In the genomic region with DNA sequence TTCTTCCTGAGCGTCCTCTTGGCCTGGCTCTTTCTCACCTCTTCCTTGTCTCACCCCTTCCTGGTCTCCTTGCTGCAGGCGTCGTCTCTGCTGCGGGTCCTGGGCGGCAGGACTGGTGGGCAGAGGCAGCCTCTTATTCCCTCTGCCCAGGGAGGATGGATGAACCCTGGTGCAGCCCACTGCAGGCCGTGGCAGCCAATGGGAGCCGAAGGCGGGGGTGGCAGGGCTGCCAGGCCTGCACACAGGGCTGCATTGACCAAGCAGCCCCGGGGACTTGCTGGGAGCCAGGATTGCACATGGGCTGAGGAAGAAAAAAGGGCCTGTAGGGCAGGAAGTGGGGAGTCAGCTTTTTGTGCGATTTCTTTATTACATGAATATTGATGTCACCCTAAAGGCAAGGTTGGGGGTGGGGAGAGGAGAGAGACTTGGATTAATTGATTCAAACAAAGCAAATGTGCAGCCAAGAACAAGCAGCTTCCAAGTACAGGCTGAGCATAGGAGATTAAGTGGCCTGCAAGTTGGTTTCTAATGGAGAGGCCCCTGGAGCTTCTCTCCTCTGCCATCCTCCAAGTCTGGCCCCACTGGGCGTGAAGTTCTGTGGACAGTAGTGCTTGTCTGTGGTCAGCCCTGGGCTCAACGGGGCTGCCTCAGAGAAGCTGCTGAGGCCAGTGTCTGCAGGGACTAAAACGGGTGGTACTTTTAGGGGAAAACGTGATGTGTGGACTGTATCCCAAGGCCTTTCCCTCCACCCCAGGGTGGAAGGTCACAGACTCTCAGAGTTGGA, we compare ENCODE assay signal across 9 cellular contexts. TPM values are rescaled to one million over a fixed set of nuclear protein-coding genes. Genes with fewer than 3 reads are reported as not detected.
A peak's percentile ranks its signal among the peaks of the same experiment; 100 is the strongest.
DNase-seq lines count a peak whose midpoint lies in the region; ATAC-seq and TF ChIP-seq lines count a peak whose summit lies in the region.
"Had no signal": no experiment of that assay in that cellular context is flagged by ENCODE, and none has a peak within 500 bp of the region (broad histone marks: within the 10 kb centered on the region; RNA-seq: fewer than 3 reads in every experiment).

A gene (minus strand): TSS at position 108 of the 784 bp plus-strand sequence. CDS start 2,667 bp downstream, outside the sequence.

- peaks cover 0 to 6% (median 0%) of the 10 kb centered on the region in 3 donors for H3K36me3 Mint-ChIP-seq in naive thymus-derived CD8-positive, alpha-beta T cell

- H3K36me3 ChIP-seq in BE2C, result no peaks in the 10 kb centered on the region

- peaks cover 37 to 76% (median 60%) of the 10 kb centered on the region in 4 donors for H3K4me1 Mint-ChIP-seq in naive thymus-derived CD8-positive, alpha-beta T cell

- TF ChIP-seq CTCF in BE2C (IDR thresholded peaks at IDR 0.05; ENCODE audit: low read depth, low read length), result no peak
- no peak for TF ChIP-seq CTCF in NB4 (IDR thresholded peaks at IDR 0.05; ENCODE audit: low read depth, low read length)

- H3K9me3 Mint-ChIP-seq in naive thymus-derived CD8-positive, alpha-beta T cell, result peaks cover 0 to 9% (median 0%) of the 10 kb centered on the region in 9 donors

- no peak for TF ChIP-seq POLR2A in NB4 (IDR thresholded peaks at IDR 0.05; ENCODE audit: extremely low read depth, insufficient read length)

- H3K27ac Mint-ChIP-seq in naive thymus-derived CD8-positive, alpha-beta T cell, result peak within 1 kb of the TSS; percentile 82 to 95 (median 93)

- peak within 1 kb of the TSS; percentile 72 to 92 (median 85) for H3K4me3 Mint-ChIP-seq in naive thymus-derived CD8-positive, alpha-beta T cell

- ATAC-seq in naive thymus-derived CD8-positive, alpha-beta T cell, result peak; percentile 32 to 59
- ATAC-seq in HG02981 (IDR thresholded peaks at IDR 0.05; ENCODE audit: unreplicated experiment), result no peak
- ATAC-seq in GM21825 (IDR thresholded peaks at IDR 0.05; ENCODE audit: unreplicated experiment), result no peak

- H3K27me3 Mint-ChIP-seq in naive thymus-derived CD8-positive, alpha-beta T cell, result no peaks in the 10 kb centered on the region

- no peaks in the 10 kb centered on the region for H3K27me3 ChIP-seq in BE2C

- no peaks in the 10 kb centered on the region for H3K9me3 ChIP-seq in BE2C

- DNase-seq in BE2C, result peak; percentile 82
- peak; percentile 95 for DNase-seq in NB4 (ENCODE audit: low read depth)
- DNase-seq in naive thymus-derived CD8-positive, alpha-beta T cell, result peak in 5 of 10 donors; percentile 26 to 64 (median 33)
- DNase-seq in DMS79 treated with DMSO at 0.1 percent for 48 hours (lab: John Stamatoyannopoulos, UW), result no peak
- no peak for DNase-seq in T-helper 9 cell

- H3K4me1 ChIP-seq in BE2C, result peaks cover 13% of the 10 kb centered on the region

- POLR2A ChIA-PET in naive thymus-derived CD8-positive, alpha-beta T cell (lab: Charles Lee), result interaction anchor here (0.9 to 6.8 kb wide), 16 partner anchors 8 to 179 kb away, joined by 3 to 168 read pairs (median 8); a partner anchor contains a TSS

- peak within 1 kb of the TSS; percentile 98 for H3K27ac ChIP-seq in cingulate gyrus (ENCODE audit: low read depth, low read length)

- H3K4me3 ChIP-seq in BE2C (ENCODE audit: low read depth, low read length) (no peak within 1 kb of the TSS), NB4 (ENCODE audit: low read depth, low read length) (peak within 1 kb of the TSS; percentile 41)

RNA-seq across cellular contexts. Expression of the gene that starts here (rescaled TPM):
- 5.4 TPM for polyA plus RNA-seq in BE2C (2012; ENCODE audit: insufficient read depth, insufficient read length, low read depth)
- total RNA-seq in naive thymus-derived CD8-positive, alpha-beta T cell, result 10 to 100 TPM; 73.4 to 73.5 TPM
- 100 to 1,000 TPM in 2 of 3 donors, 10 to 100 TPM in 1; 92.4 to 271 (median 227) TPM for polyA plus RNA-seq in naive thymus-derived CD8-positive, alpha-beta T cell
- total RNA-seq: dermis microvascular lymphatic vessel endothelial cell had no signal

Comparison
In these comparisons a context has a peak if more than half of its experiments do, and no peak if none do; other contexts are left out.
1. DNase-seq: peak in BE2C (single experiment) and NB4 (single experiment); none in DMS79 treated with DMSO at 0.1 percent for 48 hours (single experiment) and T-helper 9 cell (single experiment).
2. ATAC-seq: peak in naive thymus-derived CD8-positive, alpha-beta T cell (2 of 2); none in HG02981 (single experiment) and GM21825 (single experiment).